Comparison of ENCODE assay signal across 1 cellular context in genomic region chr17:82217530-82218204, GRCh38.
TF ChIP-seq lines count a peak whose summit lies in the region.

No MANE protein-coding gene starts in this region.

TF ChIP-seq in K562, 482 proteins besides CTCF, POLR2A, EP300 and RAD21 (continued from another document and continues in another):
- TF ChIP-seq JUND (IDR thresholded peaks at IDR 0.05; ENCODE audit: borderline replicate concordance, low read depth, low read length), result peak; percentile 69; the same call in 1 of the 2 replicates
- TF ChIP-seq JUND (tag; IDR thresholded peaks at IDR 0.05; ENCODE audit: borderline replicate concordance, low read depth, low read length), result peak; percentile 35; the same call in 1 of the 3 replicates
- peak; percentile 51; the same call in 1 of the 2 replicates for TF ChIP-seq SMARCE1 (IDR thresholded peaks at IDR 0.05)
- peak; percentile 82 for TF ChIP-seq C11orf30 (IDR thresholded peaks at IDR 0.05; ENCODE audit: low read depth)
- TF ChIP-seq, protein P1, sequence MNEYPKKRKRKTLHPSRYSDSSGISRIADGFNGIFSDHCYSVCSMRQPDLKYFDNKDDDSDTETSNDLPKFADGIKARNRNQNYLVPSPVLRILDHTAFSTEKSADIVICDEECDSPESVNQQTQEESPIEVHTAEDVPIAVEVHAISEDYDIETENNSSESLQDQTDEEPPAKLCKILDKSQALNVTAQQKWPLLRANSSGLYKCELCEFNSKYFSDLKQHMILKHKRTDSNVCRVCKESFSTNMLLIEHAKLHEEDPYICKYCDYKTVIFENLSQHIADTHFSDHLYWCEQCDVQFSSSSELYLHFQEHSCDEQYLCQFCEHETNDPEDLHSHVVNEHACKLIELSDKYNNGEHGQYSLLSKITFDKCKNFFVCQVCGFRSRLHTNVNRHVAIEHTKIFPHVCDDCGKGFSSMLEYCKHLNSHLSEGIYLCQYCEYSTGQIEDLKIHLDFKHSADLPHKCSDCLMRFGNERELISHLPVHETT (CRISPR knock-in tag; conservative IDR thresholded peaks at IDR 0.05 in 1 of 2, IDR thresholded peaks at IDR 0.05 in 1 of 2), result peak in 1 of 2 experiments; percentile 65; a peak in 1 of 4 replicates
- TF ChIP-seq ZFX (CRISPR knock-in tag; IDR thresholded peaks at IDR 0.05), result no peak
- no peak for TF ChIP-seq ZC3H11A (IDR thresholded peaks at IDR 0.05; ENCODE audit: low read depth, low read length)
- peak; percentile 77 for TF ChIP-seq GABPA (tag; conservative IDR thresholded peaks at IDR 0.05; ENCODE audit: low read depth)
- no peak; the same call in 1 of the 2 replicates for TF ChIP-seq PYGO2 (tag; IDR thresholded peaks at IDR 0.05)
- TF ChIP-seq BACH1 (tag; IDR thresholded peaks at IDR 0.05), result peak; percentile 60; the same call in 1 of the 2 replicates
- TF ChIP-seq ARID1B (IDR thresholded peaks at IDR 0.05), result peak; percentile 52
- TF ChIP-seq ZNF175 (CRISPR knock-in tag; IDR thresholded peaks at IDR 0.05; ENCODE audit: low read depth), result peak; percentile 92
- TF ChIP-seq, protein P2, sequence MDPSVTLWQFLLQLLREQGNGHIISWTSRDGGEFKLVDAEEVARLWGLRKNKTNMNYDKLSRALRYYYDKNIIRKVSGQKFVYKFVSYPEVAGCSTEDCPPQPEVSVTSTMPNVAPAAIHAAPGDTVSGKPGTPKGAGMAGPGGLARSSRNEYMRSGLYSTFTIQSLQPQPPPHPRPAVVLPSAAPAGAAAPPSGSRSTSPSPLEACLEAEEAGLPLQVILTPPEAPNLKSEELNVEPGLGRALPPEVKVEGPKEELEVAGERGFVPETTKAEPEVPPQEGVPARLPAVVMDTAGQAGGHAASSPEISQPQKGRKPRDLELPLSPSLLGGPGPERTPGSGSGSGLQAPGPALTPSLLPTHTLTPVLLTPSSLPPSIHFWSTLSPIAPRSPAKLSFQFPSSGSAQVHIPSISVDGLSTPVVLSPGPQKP (CRISPR knock-in tag; IDR thresholded peaks at IDR 0.05), result no peak
- TF ChIP-seq MAFK (IDR thresholded peaks at IDR 0.05; ENCODE audit: low read length), result peak; percentile 28; the same call in 1 of the 2 replicates
- TF ChIP-seq ZNF584 (CRISPR knock-in tag; IDR thresholded peaks at IDR 0.05; ENCODE audit: low read depth), result peak; percentile 73; the same call in 1 of the 2 replicates
- TF ChIP-seq MEF2D (tag; conservative IDR thresholded peaks at IDR 0.05; ENCODE audit: low read depth), result 0 out of 2 replicates have a peak, but pooled peaks have one; percentile 38
- no peak for TF ChIP-seq NR2C1 (IDR thresholded peaks at IDR 0.05)
- peak; percentile 54; the same call in 1 of the 2 replicates for TF ChIP-seq NR2C1 (tag; IDR thresholded peaks at IDR 0.05)
- TF ChIP-seq ATF3 (IDR thresholded peaks at IDR 0.05), result peak; percentile 35; the same call in 1 of the 2 replicates
- no peak for TF ChIP-seq ATF3 (CRISPR knock-in tag; conservative IDR thresholded peaks at IDR 0.05)
- TF ChIP-seq NFE2 (IDR thresholded peaks at IDR 0.05; ENCODE audit: low read depth), result peak; percentile 92
- TF ChIP-seq ZBTB17 (CRISPR knock-in tag; IDR thresholded peaks at IDR 0.05), result no peak
- no peak for TF ChIP-seq NR2C2 (CRISPR knock-in tag; IDR thresholded peaks at IDR 0.05)
- peak; percentile 66 for TF ChIP-seq NR2C2 (tag; IDR thresholded peaks at IDR 0.05)
- TF ChIP-seq, protein P3, sequence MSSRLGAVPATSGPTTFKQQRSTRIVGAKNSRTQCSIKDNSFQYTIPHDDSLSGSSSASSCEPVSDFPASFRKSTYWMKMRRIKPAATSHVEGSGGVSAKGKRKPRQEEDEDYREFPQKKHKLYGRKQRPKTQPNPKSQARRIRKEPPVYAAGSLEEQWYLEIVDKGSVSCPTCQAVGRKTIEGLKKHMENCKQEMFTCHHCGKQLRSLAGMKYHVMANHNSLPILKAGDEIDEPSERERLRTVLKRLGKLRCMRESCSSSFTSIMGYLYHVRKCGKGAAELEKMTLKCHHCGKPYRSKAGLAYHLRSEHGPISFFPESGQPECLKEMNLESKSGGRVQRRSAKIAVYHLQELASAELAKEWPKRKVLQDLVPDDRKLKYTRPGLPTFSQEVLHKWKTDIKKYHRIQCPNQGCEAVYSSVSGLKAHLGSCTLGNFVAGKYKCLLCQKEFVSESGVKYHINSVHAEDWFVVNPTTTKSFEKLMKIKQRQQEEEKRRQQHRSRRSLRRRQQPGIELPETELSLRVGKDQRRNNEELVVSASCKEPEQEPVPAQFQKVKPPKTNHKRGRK (tag; IDR thresholded peaks at IDR 0.05), result no peak
- no peak for TF ChIP-seq ZNF146 (CRISPR knock-in tag; IDR thresholded peaks at IDR 0.05; ENCODE audit: unreplicated experiment)
- no peak for TF ChIP-seq PCBP1 (IDR thresholded peaks at IDR 0.05; ENCODE audit: low read depth, low read length, poor library complexity, severe bottlenecking)
- peak; percentile 96 for TF ChIP-seq ZNF592 (IDR thresholded peaks at IDR 0.05)
- TF ChIP-seq SLC30A9 (CRISPR knock-in tag; IDR thresholded peaks at IDR 0.05), result no peak
- TF ChIP-seq ZNF316 (IDR thresholded peaks at IDR 0.05), result peak; percentile 69
- no peak for TF ChIP-seq NR2F6 (CRISPR knock-in tag; IDR thresholded peaks at IDR 0.05)
- peak; percentile 46; the same call in 1 of the 2 replicates for TF ChIP-seq DPF2 (IDR thresholded peaks at IDR 0.05)
- TF ChIP-seq MLLT1 (IDR thresholded peaks at IDR 0.05), result no peak
- TF ChIP-seq RNF2 (IDR thresholded peaks at IDR 0.05), result peak; percentile 87; the same call in 1 of the 2 replicates
- peak; percentile 65; the same call in 1 of the 2 replicates for TF ChIP-seq MAFG (tag; conservative IDR thresholded peaks at IDR 0.05)
- TF ChIP-seq KDM1A (IDR thresholded peaks at IDR 0.05), result no peak
- peak; percentile 24 for TF ChIP-seq TAF1 (IDR thresholded peaks at IDR 0.05; ENCODE audit: control insufficient read depth, extremely low read depth, insufficient read depth, low read length, severe bottlenecking)
- TF ChIP-seq CGGBP1 (CRISPR knock-in tag; IDR thresholded peaks at IDR 0.05), result no peak
- peak; percentile 32; the same call in 1 of the 2 replicates for TF ChIP-seq L3MBTL2 (IDR thresholded peaks at IDR 0.05)
- peak; percentile 75; the same call in 1 of the 2 replicates for TF ChIP-seq ZNF165 (CRISPR knock-in tag; IDR thresholded peaks at IDR 0.05; ENCODE audit: borderline replicate concordance)
- TF ChIP-seq ZBTB7A (IDR thresholded peaks at IDR 0.05; ENCODE audit: borderline replicate concordance, control insufficient read depth, low read depth, low read length), result peak; percentile 66; the same call in 1 of the 2 replicates
- TF ChIP-seq ZBTB9 (CRISPR knock-in tag; IDR thresholded peaks at IDR 0.05), result peak; percentile 35; the same call in 1 of the 2 replicates
